In the genomic region with DNA sequence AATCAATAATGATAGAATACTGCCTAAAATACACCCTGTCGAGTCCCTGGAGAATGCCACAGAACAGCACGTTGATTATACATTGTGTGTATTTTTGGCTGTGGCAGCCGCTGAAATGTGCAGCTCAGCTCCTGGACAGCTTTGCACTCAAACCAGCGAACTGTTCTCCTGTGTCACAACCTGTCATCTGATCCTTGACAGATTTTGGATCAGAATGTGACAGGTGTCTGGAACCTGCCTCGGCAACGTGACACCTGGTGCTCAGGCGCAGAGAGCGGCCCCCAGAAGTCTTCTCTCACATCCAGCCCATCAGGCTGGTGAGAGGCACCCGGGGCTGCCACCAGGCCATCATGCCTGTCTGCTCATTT, we compare ENCODE assay signal across 14 cellular contexts.
"Had no signal": no experiment of that assay in that cellular context is flagged by ENCODE, and none has a peak within 500 bp of the region (broad histone marks: within the 10 kb centered on the region; RNA-seq: fewer than 3 reads in every experiment).

No MANE protein-coding gene starts in this region.

- H3K27ac ChIP-seq: prostate gland, sigmoid colon, suprapubic skin had no signal

- H3K27me3 ChIP-seq: sigmoid colon, suprapubic skin had no signal

- H3K4me3 ChIP-seq: mucosa of descending colon, prostate gland, sigmoid colon, suprapubic skin had no signal

- DNase-seq: activated effector memory CD4-positive, alpha-beta T cell treated with Interleukin-2 at 50 U/mL for 16 hours; activated T-cell treated with anti-CD3 and anti-CD28 coated beads, Interleukin-2, amount 50 U/mL, for 1 hour; endodermal cell; erythroblast; left colon; mammary epithelial cell; mucosa of descending colon; natural killer cell; sigmoid colon; stimulated activated CD4-positive, alpha-beta T cell treated with anti-CD3 and anti-CD28 coated beads, Interleukin-2, amount 100 ng/mL, for 48 hours; stimulated activated naive CD4-positive, alpha-beta T cell treated with Interleukin-2 at 50 U/mL for 16 hours had no signal

- H3K9me3 ChIP-seq: mucosa of descending colon, prostate gland, sigmoid colon, suprapubic skin had no signal

- H3K36me3 ChIP-seq: prostate gland had no signal

- ATAC-seq: activated CD4-positive, CD25-positive, alpha-beta regulatory T cell treated with anti-CD3 and anti-CD28 coated beads, Interleukin-2, amount 50 U/mL, for 24 hours; left colon; mucosa of descending colon; natural killer cell had no signal

- H3K4me1 ChIP-seq: prostate gland had no signal
